Comparison of ENCODE assay signal across 2 cellular contexts in the genomic region with DNA sequence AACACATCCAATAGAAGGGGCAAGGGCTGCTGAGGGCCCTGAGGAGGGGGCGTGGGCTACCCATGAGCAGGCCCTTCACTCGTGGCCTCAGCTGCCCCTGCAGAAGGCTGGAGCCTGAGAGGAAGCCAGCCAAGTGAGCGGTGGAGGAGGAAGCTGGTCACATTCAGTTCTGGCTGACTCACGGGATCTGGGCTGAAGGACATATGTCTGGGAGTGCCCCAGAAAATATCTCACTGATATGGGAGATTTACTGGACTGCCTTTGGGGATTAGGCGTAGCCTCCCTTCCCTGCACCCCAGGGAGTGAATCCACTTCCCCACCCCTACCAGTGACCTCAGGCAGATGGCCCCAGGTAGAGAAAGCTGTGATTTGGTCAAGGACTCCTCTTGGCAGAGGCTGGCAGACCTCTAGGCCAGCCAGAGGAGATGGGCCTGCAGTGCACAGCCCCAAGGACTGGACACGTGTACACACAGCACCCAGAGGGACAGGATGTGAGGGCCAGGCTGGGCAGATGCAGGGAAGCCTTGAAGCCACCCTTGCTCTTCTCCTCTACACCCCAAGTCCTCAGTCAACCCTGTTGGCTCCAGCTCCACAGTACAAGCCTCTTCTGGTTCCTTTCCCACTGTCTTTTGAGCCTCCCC.
TF ChIP-seq lines count a peak whose summit lies in the region.

No MANE protein-coding gene starts in this region.

TF ChIP-seq in K562, 482 proteins besides CTCF, POLR2A, EP300 and RAD21 (continues in another document):
- TF ChIP-seq, protein P1, sequence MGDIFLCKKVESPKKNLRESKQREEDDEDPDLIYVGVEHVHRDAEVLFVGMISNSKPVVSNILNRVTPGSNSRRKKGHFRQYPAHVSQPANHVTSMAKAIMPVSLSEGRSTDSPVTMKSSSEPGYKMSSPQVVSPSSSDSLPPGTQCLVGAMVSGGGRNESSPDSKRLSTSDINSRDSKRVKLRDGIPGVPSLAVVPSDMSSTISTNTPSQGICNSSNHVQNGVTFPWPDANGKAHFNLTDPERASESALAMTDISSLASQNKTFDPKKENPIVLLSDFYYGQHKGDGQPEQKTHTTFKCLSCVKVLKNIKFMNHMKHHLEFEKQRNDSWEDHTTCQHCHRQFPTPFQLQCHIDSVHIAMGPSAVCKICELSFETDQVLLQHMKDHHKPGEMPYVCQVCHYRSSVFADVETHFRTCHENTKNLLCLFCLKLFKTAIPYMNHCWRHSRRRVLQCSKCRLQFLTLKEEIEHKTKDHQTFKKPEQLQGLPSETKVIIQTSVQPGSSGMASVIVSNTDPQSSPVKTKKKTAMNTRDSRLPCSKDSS (IDR thresholded peaks at IDR 0.05; ENCODE audit: low read depth, partially characterized antibody): no peak
- TF ChIP-seq ZNF175 (CRISPR knock-in tag; IDR thresholded peaks at IDR 0.05; ENCODE audit: low read depth) (no peak), CXXC5 (CRISPR knock-in tag; IDR thresholded peaks at IDR 0.05) (no peak), RB1 (IDR thresholded peaks at IDR 0.05; ENCODE audit: low read depth) (no peak), ZBTB1 (CRISPR knock-in tag; IDR thresholded peaks at IDR 0.05; ENCODE audit: borderline replicate concordance, low read depth) (no peak), MEIS2 (IDR thresholded peaks at IDR 0.05; ENCODE audit: partially characterized antibody) (peak; percentile 72), PRMT5 (CRISPR knock-in tag; IDR thresholded peaks at IDR 0.05) (no peak), SMAD4 (CRISPR knock-in tag; conservative IDR thresholded peaks at IDR 0.05) (0 out of 2 replicates have a peak, but pooled peaks have one; percentile 42), KLF16 (IDR thresholded peaks at IDR 0.05) (0 out of 2 replicates have a peak, but pooled peaks have one; percentile 23), ZNF311 (CRISPR knock-in tag; IDR thresholded peaks at IDR 0.05) (no peak), COPS2 (conservative IDR thresholded peaks at IDR 0.05) (no peak), TAF1 (IDR thresholded peaks at IDR 0.05; ENCODE audit: control insufficient read depth, extremely low read depth, insufficient read depth, low read length, severe bottlenecking) (no peak), TEAD2 (tag; IDR thresholded peaks at IDR 0.05) (no peak), MAZ (CRISPR knock-in tag; conservative IDR thresholded peaks at IDR 0.05 in 1 of 2, IDR thresholded peaks at IDR 0.05 in 1 of 2) (0 out of 4 replicates have a peak, but pooled peaks of 1 of the 2 experiments have one; percentile 38), POLR2G (IDR thresholded peaks at IDR 0.05; ENCODE audit: low read depth, low read length) (no peak), BRCA1 (IDR thresholded peaks at IDR 0.05) (no peak), BRCA1 (CRISPR knock-in tag; IDR thresholded peaks at IDR 0.05) (no peak), ZNF274 (IDR thresholded peaks at IDR 0.05; ENCODE audit: borderline replicate concordance, low read depth, low read length) (no peak), ZNF316 (IDR thresholded peaks at IDR 0.05) (no peak), PML (IDR thresholded peaks at IDR 0.05; ENCODE audit: low read length) (no peak), HNRNPLL (IDR thresholded peaks at IDR 0.05; ENCODE audit: low read depth, low read length, poor library complexity, severe bottlenecking) (no peak), CTBP1 (IDR thresholded peaks at IDR 0.05; ENCODE audit: borderline replicate concordance) (peak; percentile 55; the same call in 1 of the 2 replicates), NEUROD1 (IDR thresholded peaks at IDR 0.05; ENCODE audit: borderline replicate concordance, low read depth, low read length, partially characterized antibody) (no peak), CBFA2T3 (IDR thresholded peaks at IDR 0.05) (peak; percentile 68), HDGF (IDR thresholded peaks at IDR 0.05) (no peak), HLTF (IDR thresholded peaks at IDR 0.05) (no peak), TFAM (CRISPR knock-in tag; conservative IDR thresholded peaks at IDR 0.05) (no peak)
- TF ChIP-seq, protein P2, sequence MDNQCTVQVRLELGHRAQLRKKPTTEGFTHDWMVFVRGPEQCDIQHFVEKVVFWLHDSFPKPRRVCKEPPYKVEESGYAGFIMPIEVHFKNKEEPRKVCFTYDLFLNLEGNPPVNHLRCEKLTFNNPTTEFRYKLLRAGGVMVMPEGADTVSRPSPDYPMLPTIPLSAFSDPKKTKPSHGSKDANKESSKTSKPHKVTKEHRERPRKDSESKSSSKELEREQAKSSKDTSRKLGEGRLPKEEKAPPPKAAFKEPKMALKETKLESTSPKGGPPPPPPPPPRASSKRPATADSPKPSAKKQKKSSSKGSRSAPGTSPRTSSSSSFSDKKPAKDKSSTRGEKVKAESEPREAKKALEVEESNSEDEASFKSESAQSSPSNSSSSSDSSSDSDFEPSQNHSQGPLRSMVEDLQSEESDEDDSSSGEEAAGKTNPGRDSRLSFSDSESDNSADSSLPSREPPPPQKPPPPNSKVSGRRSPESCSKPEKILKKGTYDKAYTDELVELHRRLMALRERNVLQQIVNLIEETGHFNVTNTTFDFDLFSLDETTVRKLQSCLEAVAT (IDR thresholded peaks at IDR 0.05): no peak
- TF ChIP-seq, protein P3, sequence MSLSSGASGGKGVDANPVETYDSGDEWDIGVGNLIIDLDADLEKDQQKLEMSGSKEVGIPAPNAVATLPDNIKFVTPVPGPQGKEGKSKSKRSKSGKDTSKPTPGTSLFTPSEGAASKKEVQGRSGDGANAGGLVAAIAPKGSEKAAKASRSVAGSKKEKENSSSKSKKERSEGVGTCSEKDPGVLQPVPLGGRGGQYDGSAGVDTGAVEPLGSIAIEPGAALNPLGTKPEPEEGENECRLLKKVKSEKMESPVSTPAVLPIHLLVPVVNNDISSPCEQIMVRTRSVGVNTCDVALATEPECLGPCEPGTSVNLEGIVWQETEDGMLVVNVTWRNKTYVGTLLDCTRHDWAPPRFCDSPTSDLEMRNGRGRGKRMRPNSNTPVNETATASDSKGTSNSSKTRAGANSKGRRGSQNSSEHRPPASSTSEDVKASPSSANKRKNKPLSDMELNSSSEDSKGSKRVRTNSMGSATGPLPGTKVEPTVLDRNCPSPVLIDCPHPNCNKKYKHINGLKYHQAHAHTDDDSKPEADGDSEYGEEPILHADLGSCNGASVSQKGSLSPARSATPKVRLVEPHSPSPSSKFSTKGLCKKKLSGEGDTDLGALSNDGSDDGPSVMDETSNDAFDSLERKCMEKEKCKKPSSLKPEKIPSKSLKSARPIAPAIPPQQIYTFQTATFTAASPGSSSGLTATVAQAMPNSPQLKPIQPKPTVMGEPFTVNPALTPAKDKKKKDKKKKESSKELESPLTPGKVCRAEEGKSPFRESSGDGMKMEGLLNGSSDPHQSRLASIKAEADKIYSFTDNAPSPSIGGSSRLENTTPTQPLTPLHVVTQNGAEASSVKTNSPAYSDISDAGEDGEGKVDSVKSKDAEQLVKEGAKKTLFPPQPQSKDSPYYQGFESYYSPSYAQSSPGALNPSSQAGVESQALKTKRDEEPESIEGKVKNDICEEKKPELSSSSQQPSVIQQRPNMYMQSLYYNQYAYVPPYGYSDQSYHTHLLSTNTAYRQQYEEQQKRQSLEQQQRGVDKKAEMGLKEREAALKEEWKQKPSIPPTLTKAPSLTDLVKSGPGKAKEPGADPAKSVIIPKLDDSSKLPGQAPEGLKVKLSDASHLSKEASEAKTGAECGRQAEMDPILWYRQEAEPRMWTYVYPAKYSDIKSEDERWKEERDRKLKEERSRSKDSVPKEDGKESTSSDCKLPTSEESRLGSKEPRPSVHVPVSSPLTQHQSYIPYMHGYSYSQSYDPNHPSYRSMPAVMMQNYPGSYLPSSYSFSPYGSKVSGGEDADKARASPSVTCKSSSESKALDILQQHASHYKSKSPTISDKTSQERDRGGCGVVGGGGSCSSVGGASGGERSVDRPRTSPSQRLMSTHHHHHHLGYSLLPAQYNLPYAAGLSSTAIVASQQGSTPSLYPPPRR (CRISPR knock-in tag; IDR thresholded peaks at IDR 0.05; ENCODE audit: borderline replicate concordance): no peak

TF ChIP-seq in liver, 16 proteins besides CTCF, POLR2A, EP300 and RAD21:
- TF ChIP-seq EGR1 (IDR thresholded peaks at IDR 0.05; ENCODE audit: low read depth in 2 of 2): no peak
- TF ChIP-seq, protein P4, sequence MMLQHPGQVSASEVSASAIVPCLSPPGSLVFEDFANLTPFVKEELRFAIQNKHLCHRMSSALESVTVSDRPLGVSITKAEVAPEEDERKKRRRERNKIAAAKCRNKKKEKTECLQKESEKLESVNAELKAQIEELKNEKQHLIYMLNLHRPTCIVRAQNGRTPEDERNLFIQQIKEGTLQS (IDR thresholded peaks at IDR 0.05): no peak
- TF ChIP-seq, protein P5, sequence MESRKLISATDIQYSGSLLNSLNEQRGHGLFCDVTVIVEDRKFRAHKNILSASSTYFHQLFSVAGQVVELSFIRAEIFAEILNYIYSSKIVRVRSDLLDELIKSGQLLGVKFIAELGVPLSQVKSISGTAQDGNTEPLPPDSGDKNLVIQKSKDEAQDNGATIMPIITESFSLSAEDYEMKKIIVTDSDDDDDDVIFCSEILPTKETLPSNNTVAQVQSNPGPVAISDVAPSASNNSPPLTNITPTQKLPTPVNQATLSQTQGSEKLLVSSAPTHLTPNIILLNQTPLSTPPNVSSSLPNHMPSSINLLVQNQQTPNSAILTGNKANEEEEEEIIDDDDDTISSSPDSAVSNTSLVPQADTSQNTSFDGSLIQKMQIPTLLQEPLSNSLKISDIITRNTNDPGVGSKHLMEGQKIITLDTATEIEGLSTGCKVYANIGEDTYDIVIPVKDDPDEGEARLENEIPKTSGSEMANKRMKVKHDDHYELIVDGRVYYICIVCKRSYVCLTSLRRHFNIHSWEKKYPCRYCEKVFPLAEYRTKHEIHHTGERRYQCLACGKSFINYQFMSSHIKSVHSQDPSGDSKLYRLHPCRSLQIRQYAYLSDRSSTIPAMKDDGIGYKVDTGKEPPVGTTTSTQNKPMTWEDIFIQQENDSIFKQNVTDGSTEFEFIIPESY (IDR thresholded peaks at IDR 0.05): no peak
- TF ChIP-seq FOXA2 (IDR thresholded peaks at IDR 0.05): no peak
- TF ChIP-seq HNF4A (conservative IDR thresholded peaks at IDR 0.05): no peak
- TF ChIP-seq, protein P6, sequence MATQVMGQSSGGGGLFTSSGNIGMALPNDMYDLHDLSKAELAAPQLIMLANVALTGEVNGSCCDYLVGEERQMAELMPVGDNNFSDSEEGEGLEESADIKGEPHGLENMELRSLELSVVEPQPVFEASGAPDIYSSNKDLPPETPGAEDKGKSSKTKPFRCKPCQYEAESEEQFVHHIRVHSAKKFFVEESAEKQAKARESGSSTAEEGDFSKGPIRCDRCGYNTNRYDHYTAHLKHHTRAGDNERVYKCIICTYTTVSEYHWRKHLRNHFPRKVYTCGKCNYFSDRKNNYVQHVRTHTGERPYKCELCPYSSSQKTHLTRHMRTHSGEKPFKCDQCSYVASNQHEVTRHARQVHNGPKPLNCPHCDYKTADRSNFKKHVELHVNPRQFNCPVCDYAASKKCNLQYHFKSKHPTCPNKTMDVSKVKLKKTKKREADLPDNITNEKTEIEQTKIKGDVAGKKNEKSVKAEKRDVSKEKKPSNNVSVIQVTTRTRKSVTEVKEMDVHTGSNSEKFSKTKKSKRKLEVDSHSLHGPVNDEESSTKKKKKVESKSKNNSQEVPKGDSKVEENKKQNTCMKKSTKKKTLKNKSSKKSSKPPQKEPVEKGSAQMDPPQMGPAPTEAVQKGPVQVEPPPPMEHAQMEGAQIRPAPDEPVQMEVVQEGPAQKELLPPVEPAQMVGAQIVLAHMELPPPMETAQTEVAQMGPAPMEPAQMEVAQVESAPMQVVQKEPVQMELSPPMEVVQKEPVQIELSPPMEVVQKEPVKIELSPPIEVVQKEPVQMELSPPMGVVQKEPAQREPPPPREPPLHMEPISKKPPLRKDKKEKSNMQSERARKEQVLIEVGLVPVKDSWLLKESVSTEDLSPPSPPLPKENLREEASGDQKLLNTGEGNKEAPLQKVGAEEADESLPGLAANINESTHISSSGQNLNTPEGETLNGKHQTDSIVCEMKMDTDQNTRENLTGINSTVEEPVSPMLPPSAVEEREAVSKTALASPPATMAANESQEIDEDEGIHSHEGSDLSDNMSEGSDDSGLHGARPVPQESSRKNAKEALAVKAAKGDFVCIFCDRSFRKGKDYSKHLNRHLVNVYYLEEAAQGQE (IDR thresholded peaks at IDR 0.05): no peak
- no peak for TF ChIP-seq TAF1 (conservative IDR thresholded peaks at IDR 0.05)
- TF ChIP-seq JUND (IDR thresholded peaks at IDR 0.05): no peak
- no peak for TF ChIP-seq NR2F2 (IDR thresholded peaks at IDR 0.05)
- TF ChIP-seq FOXA1 (IDR thresholded peaks at IDR 0.05): no peak
- TF ChIP-seq YY1 (IDR thresholded peaks at IDR 0.05): no peak
- TF ChIP-seq GABPA (IDR thresholded peaks at IDR 0.05 in 1 of 2, conservative IDR thresholded peaks at IDR 0.05 in 1 of 2): no peak
- TF ChIP-seq, protein P7, sequence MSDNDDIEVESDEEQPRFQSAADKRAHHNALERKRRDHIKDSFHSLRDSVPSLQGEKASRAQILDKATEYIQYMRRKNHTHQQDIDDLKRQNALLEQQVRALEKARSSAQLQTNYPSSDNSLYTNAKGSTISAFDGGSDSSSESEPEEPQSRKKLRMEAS (IDR thresholded peaks at IDR 0.05): no peak
- TF ChIP-seq SP1 (IDR thresholded peaks at IDR 0.05): no peak
- no peak for TF ChIP-seq RXRA (IDR thresholded peaks at IDR 0.05)
- no peak for TF ChIP-seq HNF4G (IDR thresholded peaks at IDR 0.05)
TF ChIP-seq in liver: peak in this region for 0.
